Comparison of ENCODE assay signal across 1 cellular context in the genomic region with DNA sequence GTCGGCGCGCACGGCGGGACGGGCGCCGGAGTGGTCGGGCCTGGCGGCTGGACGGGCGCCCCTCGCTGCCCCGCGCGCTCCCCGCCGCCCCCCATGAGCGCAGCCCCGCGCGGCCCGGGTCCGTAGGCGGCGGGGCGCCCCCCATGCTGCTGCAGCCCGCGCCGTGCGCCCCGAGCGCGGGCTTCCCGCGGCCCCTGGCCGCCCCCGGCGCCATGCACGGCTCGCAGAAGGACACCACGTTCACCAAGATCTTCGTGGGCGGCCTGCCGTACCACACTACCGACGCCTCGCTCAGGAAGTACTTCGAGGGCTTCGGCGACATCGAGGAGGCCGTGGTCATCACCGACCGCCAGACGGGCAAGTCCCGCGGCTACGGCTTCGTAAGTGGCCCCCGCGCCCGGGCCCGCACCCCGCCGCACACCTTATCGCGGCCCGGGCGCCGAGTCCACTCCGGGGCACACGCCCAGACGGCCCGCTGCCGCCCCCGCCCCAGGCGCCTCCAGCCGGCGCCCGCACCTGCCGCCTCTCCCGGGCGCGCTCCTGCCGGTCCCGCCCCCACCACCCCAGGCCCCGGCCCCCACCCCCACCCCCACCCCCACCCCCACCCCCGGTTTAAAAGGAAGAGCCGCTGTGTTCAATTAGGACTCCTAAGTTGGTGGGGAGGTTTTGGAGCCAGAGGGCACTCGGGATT.
TF ChIP-seq lines count a peak whose summit lies in the region.

No MANE protein-coding gene starts in this region.

TF ChIP-seq in HCT116, 20 proteins besides CTCF, POLR2A, EP300 and RAD21:
- TF ChIP-seq ZFX (IDR thresholded peaks at IDR 0.05) = peak; percentile 72; the same call in 1 of the 2 replicates
- TF ChIP-seq, protein P1, sequence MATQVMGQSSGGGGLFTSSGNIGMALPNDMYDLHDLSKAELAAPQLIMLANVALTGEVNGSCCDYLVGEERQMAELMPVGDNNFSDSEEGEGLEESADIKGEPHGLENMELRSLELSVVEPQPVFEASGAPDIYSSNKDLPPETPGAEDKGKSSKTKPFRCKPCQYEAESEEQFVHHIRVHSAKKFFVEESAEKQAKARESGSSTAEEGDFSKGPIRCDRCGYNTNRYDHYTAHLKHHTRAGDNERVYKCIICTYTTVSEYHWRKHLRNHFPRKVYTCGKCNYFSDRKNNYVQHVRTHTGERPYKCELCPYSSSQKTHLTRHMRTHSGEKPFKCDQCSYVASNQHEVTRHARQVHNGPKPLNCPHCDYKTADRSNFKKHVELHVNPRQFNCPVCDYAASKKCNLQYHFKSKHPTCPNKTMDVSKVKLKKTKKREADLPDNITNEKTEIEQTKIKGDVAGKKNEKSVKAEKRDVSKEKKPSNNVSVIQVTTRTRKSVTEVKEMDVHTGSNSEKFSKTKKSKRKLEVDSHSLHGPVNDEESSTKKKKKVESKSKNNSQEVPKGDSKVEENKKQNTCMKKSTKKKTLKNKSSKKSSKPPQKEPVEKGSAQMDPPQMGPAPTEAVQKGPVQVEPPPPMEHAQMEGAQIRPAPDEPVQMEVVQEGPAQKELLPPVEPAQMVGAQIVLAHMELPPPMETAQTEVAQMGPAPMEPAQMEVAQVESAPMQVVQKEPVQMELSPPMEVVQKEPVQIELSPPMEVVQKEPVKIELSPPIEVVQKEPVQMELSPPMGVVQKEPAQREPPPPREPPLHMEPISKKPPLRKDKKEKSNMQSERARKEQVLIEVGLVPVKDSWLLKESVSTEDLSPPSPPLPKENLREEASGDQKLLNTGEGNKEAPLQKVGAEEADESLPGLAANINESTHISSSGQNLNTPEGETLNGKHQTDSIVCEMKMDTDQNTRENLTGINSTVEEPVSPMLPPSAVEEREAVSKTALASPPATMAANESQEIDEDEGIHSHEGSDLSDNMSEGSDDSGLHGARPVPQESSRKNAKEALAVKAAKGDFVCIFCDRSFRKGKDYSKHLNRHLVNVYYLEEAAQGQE (IDR thresholded peaks at IDR 0.05; ENCODE audit: low read depth) = no peak
- TF ChIP-seq SRF (IDR thresholded peaks at IDR 0.05; ENCODE audit: low read depth) = no peak
- peak; percentile 31; the same call in 1 of the 2 replicates for TF ChIP-seq POLR2AphosphoS5 (IDR thresholded peaks at IDR 0.05; ENCODE audit: low read depth, low read length)
